In genomic region chr7:112182749-112183148, GRCh38 we compare ENCODE assay signal across 21 cellular contexts. TPM values are rescaled to one million over a fixed set of nuclear protein-coding genes. Genes with fewer than 3 reads are reported as not detected.
DNase-seq lines count a peak whose midpoint lies in the region; ATAC-seq and TF ChIP-seq lines count a peak whose summit lies in the region.
"Had no signal": no experiment of that assay in that cellular context is flagged by ENCODE, and none has a peak within 500 bp of the region (broad histone marks: within the 10 kb centered on the region; RNA-seq: fewer than 3 reads in every experiment).

No MANE protein-coding gene starts in this region.

- H3K36me3 Mint-ChIP-seq in neural crest cell (ENCODE audit: low read depth): no peaks in the 10 kb centered on the region
- H3K36me3 Mint-ChIP-seq in activated CD4-positive, alpha-beta T cell treated with anti-CD3 and anti-CD28 coated beads, Interleukin-2, amount 10 ng/mL, durations not matched to agents 24 days and 14 days (ENCODE audit: low read depth): no peaks in the 10 kb centered on the region
- H3K36me3 Mint-ChIP-seq: brain had no signal

- peak; percentile 49 to 65 for ATAC-seq in right cardiac atrium
- no peak for ATAC-seq in GM18858 (IDR thresholded peaks at IDR 0.05; ENCODE audit: unreplicated experiment)
- ATAC-seq: esophagus mucosa had no signal

- H3K9me3 ChIP-seq in BE2C: no peaks in the 10 kb centered on the region
- no peaks in the 10 kb centered on the region for H3K9me3 ChIP-seq in right cardiac atrium (ENCODE audit: control insufficient read depth, low read length)
- H3K9me3 ChIP-seq: SJSA1, vagina had no signal

- no peaks in the 10 kb centered on the region for H3K27me3 Mint-ChIP-seq in neural crest cell (ENCODE audit: low read depth)
- H3K27me3 Mint-ChIP-seq in activated CD4-positive, alpha-beta T cell treated with anti-CD3 and anti-CD28 coated beads, Interleukin-2, amount 10 ng/mL, durations not matched to agents 24 days and 14 days: peaks cover 10% of the 10 kb centered on the region
- H3K27me3 Mint-ChIP-seq: brain had no signal

- H3K9me3 Mint-ChIP-seq in neural crest cell: no peaks in the 10 kb centered on the region
- H3K9me3 Mint-ChIP-seq in activated CD4-positive, alpha-beta T cell treated with anti-CD3 and anti-CD28 coated beads, Interleukin-2, amount 10 ng/mL, durations not matched to agents 24 days and 14 days: no peaks in the 10 kb centered on the region
- H3K9me3 Mint-ChIP-seq: activated naive CD4-positive, alpha-beta T cell treated with anti-CD3 and anti-CD28 coated beads for 36 hours; brain; stimulated activated naive CD8-positive, alpha-beta T cell treated with anti-CD3 and anti-CD28 coated beads, Interleukin-15, Interleukin-2, amounts not matched to agents 100 ng/mL and 50 ng/mL, for 24 hours had no signal

- intact Hi-C loops in right cardiac atrium (cut with DNase I): no loop called here
- intact Hi-C loops in activated CD4-positive, alpha-beta T cell treated with anti-CD3 and anti-CD28 coated beads, Interleukin-2, amount 10 ng/mL, durations not matched to agents 24 days and 14 days (cut with micrococcal nuclease): no loop called here

- 57% methylated on average over 5 of the region's 5 CpGs for WGBS in right cardiac atrium

- H3K4me3 Mint-ChIP-seq in neural crest cell: no peak overlapping the region
- no peak overlapping the region for H3K4me3 Mint-ChIP-seq in activated CD4-positive, alpha-beta T cell treated with anti-CD3 and anti-CD28 coated beads, Interleukin-2, amount 10 ng/mL, durations not matched to agents 24 days and 14 days
- H3K4me3 Mint-ChIP-seq: activated naive CD4-positive, alpha-beta T cell treated with anti-CD3 and anti-CD28 coated beads for 36 hours; brain; stimulated activated naive CD8-positive, alpha-beta T cell treated with anti-CD3 and anti-CD28 coated beads, Interleukin-15, Interleukin-2, amounts not matched to agents 100 ng/mL and 50 ng/mL, for 24 hours had no signal

- H3K27me3 ChIP-seq in BE2C (no peaks in the 10 kb centered on the region), right cardiac atrium (ENCODE audit: control insufficient read depth, insufficient read depth) (no peaks in the 10 kb centered on the region)
- H3K27me3 ChIP-seq: vagina had no signal

- TF ChIP-seq CTCF in BE2C (IDR thresholded peaks at IDR 0.05; ENCODE audit: low read depth, low read length) (no peak), neural crest cell (conservative IDR thresholded peaks at IDR 0.05) (no peak)

- DNase-seq in BE2C: peak; percentile 43
- peak; percentile 14 for DNase-seq in SW480 (ENCODE audit: low spot score)
- DNase-seq in right cardiac atrium: peak; percentile 46 to 77 (median 77)
- no peak for DNase-seq in neural crest cell (ENCODE audit: low read depth, low spot score)
- DNase-seq in activated CD4-positive, alpha-beta T cell treated with anti-CD3 and anti-CD28 coated beads, Interleukin-2, amount 10 ng/mL, durations not matched to agents 24 days and 14 days: no peak
- no peak for DNase-seq in SHP77 treated with DMSO at 0.1 percent for 48 hours (lab: John Stamatoyannopoulos, UW)
- DNase-seq in LoVo (ENCODE audit: low spot score): no peak
- DNase-seq: activated CD4-positive, alpha-beta T cell treated with anti-CD3 and anti-CD28 coated beads for 48 hours; activated naive CD4-positive, alpha-beta T cell treated with anti-CD3 and anti-CD28 coated beads for 36 hours; GOT3; islet precursor cell; NCI-H1694; NCI-H446; stimulated activated CD4-positive, alpha-beta T cell treated with anti-CD3 and anti-CD28 coated beads, Interleukin-15, amount 100 ng/mL, for 24 hours had no signal

- H3K36me3 ChIP-seq in BE2C: no peaks in the 10 kb centered on the region
- H3K36me3 ChIP-seq: SJSA1, vagina had no signal

- H3K4me3 ChIP-seq in BE2C (ENCODE audit: low read depth, low read length) (no peak overlapping the region), right cardiac atrium (ENCODE audit: low read length) (no peak overlapping the region)
- H3K4me3 ChIP-seq: SJSA1, vagina had no signal

- H3K27ac Mint-ChIP-seq in neural crest cell (ENCODE audit: unreplicated experiment): peak overlapping the region; percentile 59
- no peak overlapping the region for H3K27ac Mint-ChIP-seq in activated CD4-positive, alpha-beta T cell treated with anti-CD3 and anti-CD28 coated beads, Interleukin-2, amount 10 ng/mL, durations not matched to agents 24 days and 14 days
- H3K27ac Mint-ChIP-seq: activated naive CD4-positive, alpha-beta T cell treated with anti-CD3 and anti-CD28 coated beads for 36 hours; brain; stimulated activated naive CD8-positive, alpha-beta T cell treated with anti-CD3 and anti-CD28 coated beads, Interleukin-15, Interleukin-2, amounts not matched to agents 100 ng/mL and 50 ng/mL, for 24 hours had no signal

- H3K27ac ChIP-seq in right cardiac atrium (ENCODE audit: low read length): peak overlapping the region; percentile 33
- H3K27ac ChIP-seq: parathyroid adenoma, SJSA1, vagina had no signal

- H3K4me1 ChIP-seq in BE2C (peaks cover 7% of the 10 kb centered on the region), right cardiac atrium (ENCODE audit: control insufficient read depth, insufficient read depth, low read length) (peaks cover 16% of the 10 kb centered on the region)
- H3K4me1 ChIP-seq: parathyroid adenoma, SJSA1 had no signal

- H3K4me1 Mint-ChIP-seq in neural crest cell: peaks cover 55% of the 10 kb centered on the region
- H3K4me1 Mint-ChIP-seq in activated CD4-positive, alpha-beta T cell treated with anti-CD3 and anti-CD28 coated beads, Interleukin-2, amount 10 ng/mL, durations not matched to agents 24 days and 14 days: no peaks in the 10 kb centered on the region

RNA-seq across cellular contexts. Expression of gene DOCK4, which starts 23.4 kb away (rescaled TPM):
- 26.7 TPM for polyA plus RNA-seq in BE2C (2012; ENCODE audit: insufficient read depth, insufficient read length, low read depth)
- total RNA-seq in right cardiac atrium: 10 to 100 TPM; 13.5 to 19.9 (median 16.5) TPM
- 5.7 TPM for polyA plus RNA-seq in right cardiac atrium
- total RNA-seq in neural crest cell: 14.1 and 15.3 TPM in 2 replicates
- 0.33 and 0.89 TPM in 2 replicates for total RNA-seq in activated CD4-positive, alpha-beta T cell treated with anti-CD3 and anti-CD28 coated beads, Interleukin-2, amount 10 ng/mL, durations not matched to agents 24 days and 14 days

RNA-seq across cellular contexts. Expression of gene ZNF277, which starts 23.7 kb away (rescaled TPM):
- polyA plus RNA-seq in BE2C (2012; ENCODE audit: insufficient read depth, insufficient read length, low read depth): 14.8 TPM
- total RNA-seq in right cardiac atrium (10 to 100 TPM; 17.1 to 22.4 (median 18.4) TPM), neural crest cell (20.2 and 20.9 TPM in 2 replicates)
- polyA plus RNA-seq in right cardiac atrium: 11.9 TPM
- 10.1 and 13.7 TPM in 2 replicates for total RNA-seq in activated CD4-positive, alpha-beta T cell treated with anti-CD3 and anti-CD28 coated beads, Interleukin-2, amount 10 ng/mL, durations not matched to agents 24 days and 14 days

Comparison
In these comparisons a context has a peak if more than half of its experiments do, and no peak if none do; other contexts are left out.
1. DNase-seq: peak in BE2C (single experiment), SW480 (single experiment) and right cardiac atrium (3 of 3); none in neural crest cell (single experiment), activated CD4-positive, alpha-beta T cell treated with anti-CD3 and anti-CD28 coated beads, Interleukin-2, amount 10 ng/mL, durations not matched to agents 24 days and 14 days (single experiment), SHP77 treated with DMSO at 0.1 percent for 48 hours (single experiment) and LoVo (single experiment).